22 cellular contexts compared by ENCODE assay signal in genomic region chr6:163250122-163250521, GRCh38.
A peak's percentile ranks its signal among the peaks of the same experiment; 100 is the strongest.
DNase-seq lines count a peak whose midpoint lies in the region; ATAC-seq lines count a peak whose summit lies in the region.
"Had no signal": no experiment of that assay in that cellular context is flagged by ENCODE, and none has a peak within 500 bp of the region (broad histone marks: within the 10 kb centered on the region; RNA-seq: fewer than 3 reads in every experiment).

No MANE protein-coding gene starts in this region.

- no peak overlapping the region for H3K9ac ChIP-seq in neuronal stem cell (ENCODE audit: low read depth, low read length, poor library complexity)
- no peak overlapping the region for H3K9ac ChIP-seq in mesendoderm (ENCODE audit: low read length)
- H3K9ac ChIP-seq: BLaER1 had no signal

- no CpG with 5 or more reads among the region's 4 CpGs for WGBS in neuronal stem cell (ENCODE audit: extremely low coverage in 2 of 2, insufficient read length in 2 of 2, insufficient replicate concordance in 1 of 2), 2 donors
- WGBS in mesendoderm (ENCODE audit: extremely low coverage, insufficient coverage, low lambda C conversion rate), result no CpG with 5 or more reads among the region's 4 CpGs

- no peak overlapping the region for H4K5ac ChIP-seq in mesendoderm (ENCODE audit: low read length)

- no peak overlapping the region for H2BK5ac ChIP-seq in neuronal stem cell (ENCODE audit: low read length)
- H2BK5ac ChIP-seq in mesendoderm (ENCODE audit: low read length), result no peak overlapping the region

- H2BK15ac ChIP-seq in neuronal stem cell (ENCODE audit: low read length), result no peak overlapping the region
- no peak overlapping the region for H2BK15ac ChIP-seq in mesendoderm (replicated peaks; ENCODE audit: low read depth)

- H3K14ac ChIP-seq in neuronal stem cell (ENCODE audit: low read length), result no peak overlapping the region

- H3K23ac ChIP-seq in neuronal stem cell (ENCODE audit: low read depth, low read length, poor library complexity) (no peak overlapping the region), mesendoderm (ENCODE audit: low read length) (no peak overlapping the region)

- H3K36me3 ChIP-seq in neuronal stem cell (replicated peaks in 1 of 2; ENCODE audit: control insufficient read depth in 2 of 2, insufficient read depth in 2 of 2, low read length in 2 of 2), result no peaks in the 10 kb centered on the region
- H3K36me3 ChIP-seq in mesendoderm (ENCODE audit: control insufficient read depth, insufficient read depth, low read length), result no peaks in the 10 kb centered on the region
- H3K36me3 ChIP-seq: BLaER1, cardiac muscle cell had no signal

- in situ Hi-C loops in KBM-7 (cut with MboI; ENCODE audit: low pct_unique_long_range_greater_than_20kb, low sequenced_read_pairs), result no loop called here

- H4K8ac ChIP-seq in neuronal stem cell (ENCODE audit: low read depth, low read length) (no peak overlapping the region), mesendoderm (ENCODE audit: low read depth, low read length) (no peak overlapping the region)

- H3K56ac ChIP-seq in mesendoderm (ENCODE audit: low read length), result no peak overlapping the region

- H3K4ac ChIP-seq in neuronal stem cell (ENCODE audit: low read length), result no peak overlapping the region
- H3K4ac ChIP-seq in mesendoderm (ENCODE audit: low read depth, low read length), result no peak overlapping the region

- H3K27ac ChIP-seq in angular gyrus (ENCODE audit: low read depth, low read length), result peak overlapping the region; percentile 98
- H3K27ac ChIP-seq in neuronal stem cell (replicated peaks; ENCODE audit: low read length), result no peak overlapping the region
- H3K27ac ChIP-seq in mesendoderm (ENCODE audit: low read depth, low read length), result no peak overlapping the region
- H3K27ac ChIP-seq: BLaER1, cardiac muscle cell had no signal

- H2AFZ ChIP-seq in neuronal stem cell (ENCODE audit: low read length), result peak overlapping the region; percentile 63

- H3K4me3 ChIP-seq in neuronal stem cell (ENCODE audit: low read length in 2 of 2), result no peak overlapping the region
- no peak overlapping the region for H3K4me3 ChIP-seq in mesendoderm (ENCODE audit: low read length)
- H3K4me3 ChIP-seq: BLaER1, cardiac muscle cell had no signal

- H3K18ac ChIP-seq in neuronal stem cell (ENCODE audit: low read length) (no peak overlapping the region), mesendoderm (ENCODE audit: low read length) (no peak overlapping the region)

- no peaks in the 10 kb centered on the region for H3K27me3 ChIP-seq in neuronal stem cell (ENCODE audit: control insufficient read depth in 3 of 3, insufficient read depth in 3 of 3, low read depth in 1 of 3, low read length in 3 of 3)
- H3K27me3 ChIP-seq in mesendoderm (ENCODE audit: insufficient read depth, low read length, poor library complexity), result no peaks in the 10 kb centered on the region
- H3K27me3 ChIP-seq: BLaER1, cardiac muscle cell had no signal

- no peak overlapping the region for H3K4me2 ChIP-seq in neuronal stem cell (ENCODE audit: insufficient read depth, low read length, poor library complexity, severe bottlenecking)
- H3K4me2 ChIP-seq in mesendoderm (ENCODE audit: low read length), result no peak overlapping the region
- H3K4me2 ChIP-seq: BLaER1 had no signal

- no peak for ATAC-seq in left lobe of liver
- ATAC-seq: naive thymus-derived CD8-positive, alpha-beta T cell had no signal

- no peak overlapping the region for H2AK5ac ChIP-seq in neuronal stem cell (ENCODE audit: low read depth, low read length)
- H2AK5ac ChIP-seq in mesendoderm (ENCODE audit: low read length), result no peak overlapping the region

- peak; percentile 66 for DNase-seq in KBM-7
- DNase-seq in NOMO-1 (lab: John Stamatoyannopoulos, UW; ENCODE audit: unreplicated experiment in 2 of 2), result peak; percentile 66 to 75
- no peak for DNase-seq in neuronal stem cell (ENCODE audit: low spot score)
- no peak for DNase-seq in mesendoderm
- no peak for DNase-seq in left lobe of liver (ENCODE audit: low spot score)
- no peak for DNase-seq in NCI-H1694 (lab: John Stamatoyannopoulos, UW)
- DNase-seq: activated CD4-positive, alpha-beta T cell treated with anti-CD3 and anti-CD28 coated beads, Interleukin-2, amount 50 U/mL, for 48 hours; activated CD4-positive, CD25-positive, alpha-beta regulatory T cell; activated naive CD4-positive, alpha-beta T cell treated with anti-CD3 and anti-CD28 coated beads, Interleukin-2, amount 10 ng/mL, durations not matched to agents 7 days and 5 days; amniotic stem cell; Caco-2; cortex of kidney; naive thymus-derived CD8-positive, alpha-beta T cell; NCI-H1417 treated with DMSO at 0.1 percent for 48 hours; NCI-H345; small intestine; stimulated activated CD4-positive, alpha-beta T cell treated with anti-CD3 and anti-CD28 coated beads, Interleukin-2, amount 100 ng/mL, for 24 hours; T-helper 9 cell; trophoblast cell had no signal

- H3K9me3 ChIP-seq in neuronal stem cell (replicated peaks in 1 of 2; ENCODE audit: control insufficient read depth in 2 of 2, insufficient read depth in 1 of 2, low read depth in 1 of 2, low read length in 2 of 2), result no peaks in the 10 kb centered on the region
- H3K9me3 ChIP-seq: BLaER1, Caco-2 had no signal

- H3K79me1 ChIP-seq in neuronal stem cell (ENCODE audit: low read depth, low read length) (no peaks in the 10 kb centered on the region), mesendoderm (ENCODE audit: low read length) (no peaks in the 10 kb centered on the region)

- no peaks in the 10 kb centered on the region for H3K79me2 ChIP-seq in mesendoderm (ENCODE audit: control insufficient read depth, insufficient read depth, low read length)

- H2BK12ac ChIP-seq in neuronal stem cell (ENCODE audit: low read length), result no peak overlapping the region

- H2BK120ac ChIP-seq in neuronal stem cell (ENCODE audit: low read depth, low read length), result no peak overlapping the region
- no peak overlapping the region for H2BK120ac ChIP-seq in mesendoderm (ENCODE audit: low read depth, low read length)

- peaks cover 11 to 27% of the 10 kb centered on the region in 2 donors for H3K4me1 ChIP-seq in neuronal stem cell (ENCODE audit: control insufficient read depth in 2 of 2, insufficient read depth in 1 of 2, low read depth in 1 of 2, low read length in 2 of 2)
- no peaks in the 10 kb centered on the region for H3K4me1 ChIP-seq in mesendoderm (ENCODE audit: control insufficient read depth, low read depth, low read length)
- H3K4me1 ChIP-seq: Caco-2 had no signal

- H4K91ac ChIP-seq in neuronal stem cell (ENCODE audit: low read depth, low read length, poor library complexity), result no peak overlapping the region

Comparison
In these comparisons a context has a peak if more than half of its experiments do, and no peak if none do; other contexts are left out.
1. DNase-seq: peak in KBM-7 (single experiment) and NOMO-1 (2 of 2); none in neuronal stem cell (single experiment), mesendoderm (single experiment), left lobe of liver (single experiment) and NCI-H1694 (single experiment).